ENCODE assay signal across 18 cellular contexts in the genomic region with DNA sequence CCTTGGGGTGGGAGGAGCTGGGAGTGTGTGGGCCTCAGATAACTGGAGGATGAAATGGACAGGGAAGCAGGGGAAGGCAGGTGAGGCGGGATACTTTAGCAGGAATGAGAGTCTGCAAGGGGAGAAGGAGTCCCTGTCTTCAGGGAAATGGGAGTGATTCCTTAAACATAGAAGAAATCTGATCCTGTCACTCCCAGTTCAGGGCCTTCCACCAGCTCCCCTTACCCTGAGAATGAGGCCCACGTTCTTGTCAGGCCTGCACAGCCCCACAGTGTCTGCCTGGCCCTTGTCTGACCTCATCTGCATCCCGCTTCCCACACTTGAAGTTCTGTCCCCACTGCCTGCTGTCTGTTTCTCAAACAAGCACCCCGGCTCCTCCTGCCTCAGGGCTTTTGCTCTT. TPM values are rescaled to one million over a fixed set of nuclear protein-coding genes. Genes with fewer than 3 reads are reported as not detected.
A peak's percentile ranks its signal among the peaks of the same experiment; 100 is the strongest.
DNase-seq lines count a peak whose midpoint lies in the region; ATAC-seq and TF ChIP-seq lines count a peak whose summit lies in the region.
"Had no signal": no experiment of that assay in that cellular context is flagged by ENCODE, and none has a peak within 500 bp of the region (broad histone marks: within the 10 kb centered on the region; RNA-seq: fewer than 3 reads in every experiment).

No MANE protein-coding gene starts in this region.

- no peaks in the 10 kb centered on the region for H3K9me3 ChIP-seq in AG04450 (ENCODE audit: control insufficient read depth, insufficient read depth, low read length)
- H3K9me3 ChIP-seq: BLaER1, SJSA1 had no signal

- H3K27ac ChIP-seq in AG04450 (ENCODE audit: low read depth, low read length) = peak overlapping the region; percentile 21
- H3K27ac ChIP-seq: PC-9, SJSA1 had no signal

- POLR2A ChIA-PET in AG04450 (lab: Yijun Ruan, JAX) = no interaction called here

- intact Hi-C loops in dendritic cell treated with granulocyte-macrophage colony-stimulating factor and Interleukin-4, amounts not matched to agents 40 ng/mL and 50 ng/mL, for 4 days (cut with micrococcal nuclease) = no loop called here

- H3K36me3 Mint-ChIP-seq in HFFc6 (ENCODE audit: low read depth) = peaks cover 61% of the 10 kb centered on the region
- H3K36me3 Mint-ChIP-seq in dendritic cell treated with granulocyte-macrophage colony-stimulating factor and Interleukin-4, amounts not matched to agents 40 ng/mL and 50 ng/mL, for 4 days (ENCODE audit: low read depth) = peaks cover 94% of the 10 kb centered on the region
- H3K36me3 Mint-ChIP-seq in mesothelial cell of epicardium = peaks cover 63% of the 10 kb centered on the region

- ATAC-seq in GM21529 (IDR thresholded peaks at IDR 0.05; ENCODE audit: unreplicated experiment) = no peak

- H3K4me3 Mint-ChIP-seq in HFFc6 (no peak overlapping the region; the same call in 1 of the 2 replicates), mesothelial cell of epicardium (no peak overlapping the region)
- H3K4me3 Mint-ChIP-seq in dendritic cell treated with granulocyte-macrophage colony-stimulating factor and Interleukin-4, amounts not matched to agents 40 ng/mL and 50 ng/mL, for 4 days = no peak overlapping the region

- TF ChIP-seq CTCF in AG04450 (IDR thresholded peaks at IDR 0.05; ENCODE audit: low read depth, low read length) (no peak), HFFc6 (IDR thresholded peaks at IDR 0.05) (no peak), mesothelial cell of epicardium (IDR thresholded peaks at IDR 0.05; ENCODE audit: unreplicated experiment) (no peak)

- H3K27ac Mint-ChIP-seq in HFFc6 (peak overlapping the region; percentile 42), mesothelial cell of epicardium (peak overlapping the region; percentile 35)
- peak overlapping the region; percentile 25 for H3K27ac Mint-ChIP-seq in dendritic cell treated with granulocyte-macrophage colony-stimulating factor and Interleukin-4, amounts not matched to agents 40 ng/mL and 50 ng/mL, for 4 days

- H3K4me1 Mint-ChIP-seq in HFFc6 (ENCODE audit: low read depth) (peaks cover 42% of the 10 kb centered on the region), mesothelial cell of epicardium (peaks cover 5% of the 10 kb centered on the region)
- peaks cover 86% of the 10 kb centered on the region for H3K4me1 Mint-ChIP-seq in dendritic cell treated with granulocyte-macrophage colony-stimulating factor and Interleukin-4, amounts not matched to agents 40 ng/mL and 50 ng/mL, for 4 days (ENCODE audit: low read depth)

- H3K27me3 ChIP-seq in AG04450 (ENCODE audit: control insufficient read depth, insufficient read depth, low read length) = no peaks in the 10 kb centered on the region
- H3K27me3 ChIP-seq: BLaER1, SJSA1 had no signal

- H3K27me3 Mint-ChIP-seq in HFFc6 (ENCODE audit: insufficient read depth) = peaks cover 14% of the 10 kb centered on the region
- no peaks in the 10 kb centered on the region for H3K27me3 Mint-ChIP-seq in dendritic cell treated with granulocyte-macrophage colony-stimulating factor and Interleukin-4, amounts not matched to agents 40 ng/mL and 50 ng/mL, for 4 days
- no peaks in the 10 kb centered on the region for H3K27me3 Mint-ChIP-seq in mesothelial cell of epicardium (ENCODE audit: low read depth)

- H3K9me3 Mint-ChIP-seq in HFFc6 (no peaks in the 10 kb centered on the region), mesothelial cell of epicardium (no peaks in the 10 kb centered on the region)
- H3K9me3 Mint-ChIP-seq in dendritic cell treated with granulocyte-macrophage colony-stimulating factor and Interleukin-4, amounts not matched to agents 40 ng/mL and 50 ng/mL, for 4 days = no peaks in the 10 kb centered on the region

- no peak overlapping the region for H3K4me3 ChIP-seq in AG04450 (ENCODE audit: low read depth, low read length)
- H3K4me3 ChIP-seq: BLaER1, PC-9, SJSA1 had no signal

- CTCF ChIA-PET in AG04450 (lab: Charles Lee) = interaction anchor here (0.5 kb wide), 1 partner anchor 283 kb away, joined by 8 read pairs; no protein-coding TSS in a partner anchor

- DNase-seq in AG04450 (ENCODE audit: low read depth, low spot score) (no peak), HFFc6 (no peak), mesothelial cell of epicardium (ENCODE audit: low spot score in 2 of 2, unreplicated experiment in 2 of 2) (no peak), dermis blood vessel endothelial cell (no peak), NCI-H1105 treated with DMSO at 0.1 percent for 48 hours (lab: John Stamatoyannopoulos, UW) (no peak)
- DNase-seq in activated CD8-positive, alpha-beta memory T cell treated with anti-CD3 and anti-CD28 coated beads, Interleukin-2, amount 50 U/mL, for 4 hours = no peak
- DNase-seq: Kasumi-1, MM.1S, NCI-H1092, NCI-H146, NCI-H2029 treated with DMSO at 0.1 percent for 48 hours, NCI-H2171, NCI-H526, PC-9 had no signal

RNA-seq across cellular contexts. Expression of gene LRP1-AS, which starts 12.6 kb away (rescaled TPM):
- polyA plus RNA-seq in AG04450 (2011; rRNA removed) = not detected in 2 replicates
- polyA minus RNA-seq in AG04450 (2011; rRNA and poly(A)+ RNA removed) = not detected in 2 replicates
- not detected for total RNA-seq in HFFc6 (2021; fragmentation: NEBNext Ultra II Directional; extraction: Animal tissue kit (Norgen Biotek cat#: 25700))
- total RNA-seq in mesothelial cell of epicardium (not detected in 3 replicates), dermis blood vessel endothelial cell (not detected in 2 replicates)
- total RNA-seq: PC-9, SJSA1 had no signal

RNA-seq across cellular contexts. Expression of gene LRP1, which starts 31.7 kb away (rescaled TPM):
- polyA plus RNA-seq in AG04450 (2011; rRNA removed) = 49.9 and 95.0 TPM in 2 replicates
- 264 and 395 TPM in 2 replicates for polyA minus RNA-seq in AG04450 (2011; rRNA and poly(A)+ RNA removed)
- 100 to 1,000 TPM; 187 to 332 (median 201) TPM for total RNA-seq in HFFc6 (2021; fragmentation: NEBNext Ultra II Directional; extraction: Animal tissue kit (Norgen Biotek cat#: 25700))
- total RNA-seq in mesothelial cell of epicardium = 229 to 253 TPM (median 243 TPM) in 3 replicates
- total RNA-seq in dermis blood vessel endothelial cell = 1.7 and 3.2 TPM in 2 replicates

RNA-seq across cellular contexts. Expression of gene STAT6, which starts 48.9 kb away (rescaled TPM):
- 79.5 and 94.2 TPM in 2 replicates for polyA plus RNA-seq in AG04450 (2011; rRNA removed)
- 95.3 and 103 TPM in 2 replicates for polyA minus RNA-seq in AG04450 (2011; rRNA and poly(A)+ RNA removed)
- 100 to 1,000 TPM in 1 of 6 experiments, 10 to 100 TPM in 5; 83.7 to 102 (median 93.5) TPM for total RNA-seq in HFFc6 (2021; fragmentation: NEBNext Ultra II Directional; extraction: Animal tissue kit (Norgen Biotek cat#: 25700))
- 151 to 167 TPM (median 160 TPM) in 3 replicates for total RNA-seq in mesothelial cell of epicardium
- 39.6 and 40.5 TPM in 2 replicates for total RNA-seq in dermis blood vessel endothelial cell

RNA-seq across cellular contexts. Expression of gene NXPH4, which starts 56.6 kb away (rescaled TPM):
- polyA plus RNA-seq in AG04450 (2011; rRNA removed) = 0.79 and 1.0 TPM in 2 replicates
- polyA minus RNA-seq in AG04450 (2011; rRNA and poly(A)+ RNA removed) = 0.61 and 1.4 TPM in 2 replicates
- total RNA-seq in HFFc6 (2021; fragmentation: NEBNext Ultra II Directional; extraction: Animal tissue kit (Norgen Biotek cat#: 25700)) = 1 to 10 TPM; 2.9 to 8.2 (median 3.9) TPM
- total RNA-seq in mesothelial cell of epicardium (3.3 to 3.8 TPM (median 3.6 TPM) in 3 replicates), dermis blood vessel endothelial cell (0.51 TPM in 1 of 2 replicates, not detected in the other)

Comparison
In these comparisons a context has a peak if more than half of its experiments do, and no peak if none do; other contexts are left out.
1. RNA of gene LRP1, which starts 31.7 kb away (total RNA-seq): 229 to 253 TPM in mesothelial cell of epicardium and 187 to 332 TPM in HFFc6; 1.7 to 3.2 TPM in dermis blood vessel endothelial cell; every median in the first group is over 10 times any median in the second.
2. Peak in every context shown above with its lines, with median percentiles within 50 percentile points of each other: H3K27ac Mint-ChIP-seq.